ENCODE assay signal across 8 cellular contexts in genomic region chr15:78004919-78005634, GRCh38.
DNase-seq lines count a peak whose midpoint lies in the region; ATAC-seq and TF ChIP-seq lines count a peak whose summit lies in the region.

No MANE protein-coding gene starts in this region.

- WGBS in body of pancreas, 2 donors, result 5 to 13% methylated on average over 10 of the region's 10 CpGs
- 93% methylated on average over 10 of the region's 10 CpGs for WGBS in thymus

- H3K4me1 ChIP-seq in A673 (ENCODE audit: insufficient read depth, low read length, poor library complexity, severe bottlenecking) (no peaks in the 10 kb centered on the region), body of pancreas (peaks cover 96% of the 10 kb centered on the region), thymus (ENCODE audit: control insufficient read depth, insufficient read depth, low read length) (no peaks in the 10 kb centered on the region)

- ATAC-seq in body of pancreas, result peak; percentile 39

- TF ChIP-seq CTCF in A673 (conservative IDR thresholded peaks at IDR 0.05; ENCODE audit: low read depth, low read length) (0 out of 2 replicates have a peak, but pooled peaks have one; percentile 9), LNCaP clone FGC (IDR thresholded peaks at IDR 0.05; ENCODE audit: control insufficient read depth, extremely low read depth, insufficient read depth) (peak; percentile 34; the same call in 1 of the 2 replicates), body of pancreas (IDR thresholded peaks at IDR 0.05) (peak in 1 of 7 experiments; percentile 13)

- intact Hi-C loops in A673 (cut with micrococcal nuclease; ENCODE audit: unreplicated experiment), result no loop called here
- intact Hi-C loops in body of pancreas (cut with DNase I), result loop anchor here (5.0 kb wide), 1 partner anchor 102 kb away; no protein-coding TSS in a partner anchor

- no peak overlapping the region for H3K4me3 ChIP-seq in A673 (ENCODE audit: low read depth, low read length, poor library complexity, severe bottlenecking)
- no peak overlapping the region for H3K4me3 ChIP-seq in LNCaP clone FGC (ENCODE audit: low read depth, low read length)
- no peak overlapping the region for H3K4me3 ChIP-seq in body of pancreas
- H3K4me3 ChIP-seq in thymus (ENCODE audit: low read length), result no peak overlapping the region

- no TSS peak for BruUV-seq in A673 (replicated peaks; lab: Mats Ljungman, UMichigan)

- DNase-seq in A673 (ENCODE audit: low spot score), result peak; percentile 32
- peak; percentile 96 for DNase-seq in LNCaP clone FGC (ENCODE audit: low read depth)
- peak; percentile 82 to 90 (median 86) for DNase-seq in body of pancreas
- peak; percentile 86 for DNase-seq in left kidney (ENCODE audit: low read depth, low spot score)
- DNase-seq in NAMALWA (ENCODE audit: low spot score), result no peak
- no peak for DNase-seq in NCI-H1930 (lab: John Stamatoyannopoulos, UW)
- DNase-seq in OCI-M1 (lab: John Stamatoyannopoulos, UW), result no peak

- CTCF ChIA-PET in A673 (lab: Charles Lee), result no interaction called here

- POLR2A ChIA-PET in A673 (lab: Charles Lee; ENCODE audit: low non-redundant PET), result no interaction called here

- TF ChIP-seq POLR2A in body of pancreas (IDR thresholded peaks at IDR 0.05), result peak in 2 of 3 donors; percentile 33 to 49

- H3K27ac ChIP-seq in A673 (ENCODE audit: low read depth, low read length, poor library complexity, severe bottlenecking) (no peak overlapping the region), body of pancreas (peak overlapping the region; percentile 79 to 96 (median 93)), thymus (ENCODE audit: low read depth) (peak overlapping the region; percentile 56)

- H3K27me3 ChIP-seq in A673 (replicated peaks; ENCODE audit: insufficient read depth, low read depth, low read length, poor library complexity) (no peaks in the 10 kb centered on the region), body of pancreas (no peaks in the 10 kb centered on the region), thymus (ENCODE audit: control insufficient read depth, insufficient read depth) (no peaks in the 10 kb centered on the region)

- H3K9me3 ChIP-seq in A673 (ENCODE audit: low read depth, low read length, poor library complexity, severe bottlenecking), result no peaks in the 10 kb centered on the region
- no peaks in the 10 kb centered on the region for H3K9me3 ChIP-seq in body of pancreas
- H3K9me3 ChIP-seq in thymus (ENCODE audit: control insufficient read depth), result no peaks in the 10 kb centered on the region

- H3K36me3 ChIP-seq in A673 (ENCODE audit: insufficient read depth, low read length, poor library complexity, severe bottlenecking) (peaks cover 21% of the 10 kb centered on the region), body of pancreas (replicated peaks in 1 of 2; ENCODE audit: insufficient read depth in 1 of 2, low read depth in 2 of 2) (peaks cover 0 to 4% of the 10 kb centered on the region in 2 donors), thymus (ENCODE audit: control insufficient read depth, insufficient read depth) (peaks cover 91% of the 10 kb centered on the region)

Comparison
In these comparisons a context has a peak if more than half of its experiments do, and no peak if none do; other contexts are left out.
1. DNase-seq: peak in A673 (single experiment), LNCaP clone FGC (single experiment), body of pancreas (4 of 4) and left kidney (single experiment); none in NAMALWA (single experiment), NCI-H1930 (0 of 2) and OCI-M1 (single experiment).